ENCODE assay signal across 22 cellular contexts in genomic region chr2:231676243-231676642, GRCh38. TPM values are rescaled to one million over a fixed set of nuclear protein-coding genes. Genes with fewer than 3 reads are reported as not detected.
DNase-seq lines count a peak whose midpoint lies in the region; ATAC-seq and TF ChIP-seq lines count a peak whose summit lies in the region.
"Had no signal": no experiment of that assay in that cellular context is flagged by ENCODE, and none has a peak within 500 bp of the region (broad histone marks: within the 10 kb centered on the region; RNA-seq: fewer than 3 reads in every experiment).

No MANE protein-coding gene starts in this region.

- H3K79me2 ChIP-seq in osteoblast (ENCODE audit: insufficient read depth, low read length) = no peaks in the 10 kb centered on the region

- POLR2A ChIA-PET in IMR-90 (lab: Charles Lee; ENCODE audit: unreplicated experiment) = no interaction called here

- H4K91ac ChIP-seq in IMR-90 (ENCODE audit: insufficient read depth, low read depth, low read length) = no peak overlapping the region

- H3K27me3 ChIP-seq in IMR-90 (ENCODE audit: control insufficient read depth, insufficient read depth, low read length) (no peaks in the 10 kb centered on the region), WERI-Rb-1 (ENCODE audit: insufficient read depth, low read depth, severe bottlenecking) (no peaks in the 10 kb centered on the region), osteoblast (ENCODE audit: insufficient read depth, low read length) (no peaks in the 10 kb centered on the region), brain microvascular endothelial cell (replicated peaks) (no peaks in the 10 kb centered on the region)
- H3K27me3 ChIP-seq in effector memory CD4-positive, alpha-beta T cell (replicated peaks; ENCODE audit: control insufficient read depth, insufficient read depth, low read length, poor library complexity, severe bottlenecking) = peaks cover 4% of the 10 kb centered on the region
- H3K27me3 ChIP-seq: SJSA1 had no signal

- intact Hi-C loops in IMR-90 (cut with micrococcal nuclease) = loop anchor here (10.0 kb wide), 1 partner anchor 109 kb away; the partner anchor contains the start of genes COPS7B and PDE6D

- H4K20me1 ChIP-seq in IMR-90 (ENCODE audit: insufficient read depth, low read length) (no peaks in the 10 kb centered on the region), osteoblast (ENCODE audit: insufficient read depth, low read length) (no peaks in the 10 kb centered on the region)

- WGBS in IMR-90 (ENCODE audit: extremely low coverage in 2 of 2, insufficient read length in 1 of 2), 2 experiments = 100% methylated on average over 1 of the region's 6 CpGs; no CpG with 5 or more reads in 1 of the 2 experiments

- no TSS peak for BruUV-seq in IMR-90 (replicated peaks; lab: Mats Ljungman, UMichigan)

- H2AK9ac ChIP-seq in IMR-90 (replicated peaks; ENCODE audit: low read depth, low read length, poor library complexity) = peak overlapping the region; percentile 82

- no peak overlapping the region for H4K8ac ChIP-seq in IMR-90 (ENCODE audit: low read depth in 2 of 2, low read length in 2 of 2)

- H3K4ac ChIP-seq in IMR-90 (ENCODE audit: low read depth, low read length) = peak overlapping the region; percentile 55; the same call in 1 of the 2 replicates

- H2BK15ac ChIP-seq in IMR-90 (ENCODE audit: low read depth, low read length) = 0 out of 3 replicates have a peak overlapping the region, but pooled peaks have one; percentile 31

- TF ChIP-seq CTCF in IMR-90 (conservative IDR thresholded peaks at IDR 0.05; ENCODE audit: low read depth, low read length) = no peak
- no peak for TF ChIP-seq CTCF in WERI-Rb-1 (IDR thresholded peaks at IDR 0.05; ENCODE audit: low read depth, low read length)
- TF ChIP-seq CTCF in osteoblast (IDR thresholded peaks at IDR 0.05; ENCODE audit: extremely low read depth, low read depth, low read length) = no peak
- no peak for TF ChIP-seq CTCF in brain microvascular endothelial cell (IDR thresholded peaks at IDR 0.05; ENCODE audit: low read depth, low read length, missing control alignments)

- dilution Hi-C loops in IMR-90 (cut with HindIII; ENCODE audit: low sequenced_read_pairs, unreplicated experiment) = no loop called here

- H3K9me3 ChIP-seq in IMR-90 (ENCODE audit: control insufficient read depth, insufficient read depth, low read length) = no peaks in the 10 kb centered on the region
- no peaks in the 10 kb centered on the region for H3K9me3 ChIP-seq in WERI-Rb-1 (ENCODE audit: severe bottlenecking)
- H3K9me3 ChIP-seq in osteoblast (ENCODE audit: low read depth, low read length) = no peaks in the 10 kb centered on the region
- no peaks in the 10 kb centered on the region for H3K9me3 ChIP-seq in effector memory CD4-positive, alpha-beta T cell (ENCODE audit: control insufficient read depth, low read length)
- H3K9me3 ChIP-seq: HAP-1, SJSA1 had no signal

- in situ Hi-C loops in IMR-90 (cut with MboI; ENCODE audit: low sequenced_read_pairs) (loop anchor here (5.0 kb wide), 1 partner anchor 36 kb away; no protein-coding TSS in a partner anchor), brain microvascular endothelial cell (cut with HindIII; ENCODE audit: low pct_ligation_motif_present, low sequenced_read_pairs) (no loop called here)

- no peak overlapping the region for H3K18ac ChIP-seq in IMR-90 (ENCODE audit: low read depth, low read length)

- peaks cover 3% of the 10 kb centered on the region; the same call in 1 of the 2 replicates for H3K9me1 ChIP-seq in IMR-90 (ENCODE audit: insufficient read depth, low read length)

- TF ChIP-seq POLR2A in IMR-90 (IDR thresholded peaks at IDR 0.05; ENCODE audit: low read depth, low read length) = no peak

- H3K14ac ChIP-seq in IMR-90 (replicated peaks; ENCODE audit: low read depth, low read length) = no peak overlapping the region

- no peak overlapping the region for H2BK5ac ChIP-seq in IMR-90 (ENCODE audit: low read depth, low read length, poor library complexity, severe bottlenecking)

- DNase-seq in NCI-H748 (lab: John Stamatoyannopoulos, UW; ENCODE audit: unreplicated experiment) (peak; percentile 18), NCI-H748 treated with DMSO at 0.1 percent for 48 hours (lab: John Stamatoyannopoulos, UW) (no peak), IMR-90 (no peak), WERI-Rb-1 (peak; percentile 50), osteoblast (ENCODE audit: insufficient read length, low spot score, missing footprints) (peak; percentile 51), HuH-7 (ENCODE audit: low spot score) (no peak), brain microvascular endothelial cell (no peak)
- DNase-seq in effector memory CD4-positive, alpha-beta T cell = no peak
- DNase-seq: ACHN; activated CD4-positive, alpha-beta T cell treated with anti-CD3 and anti-CD28 coated beads for 4 hours; activated gamma-delta T cell; amniotic stem cell; CD8-positive, alpha-beta memory T cell; effector CD4-positive, alpha-beta T cell; NCI-H1436; NCI-H446; nucleus accumbens; OCI-M1; T1000 had no signal

- no peak overlapping the region for H2BK120ac ChIP-seq in IMR-90 (ENCODE audit: low read depth, low read length)

- no peak overlapping the region for H3K9ac ChIP-seq in IMR-90 (ENCODE audit: low read depth, low read length)

- H3K4me1 ChIP-seq in IMR-90 (ENCODE audit: control insufficient read depth, insufficient read depth, low read length) = peaks cover 18% of the 10 kb centered on the region
- peaks cover 11% of the 10 kb centered on the region for H3K4me1 ChIP-seq in osteoblast (ENCODE audit: insufficient read depth, low read length)
- no peaks in the 10 kb centered on the region for H3K4me1 ChIP-seq in effector memory CD4-positive, alpha-beta T cell (ENCODE audit: control insufficient read depth, insufficient read depth, low read length, poor library complexity, severe bottlenecking)

- CTCF ChIA-PET in IMR-90 (lab: Yijun Ruan, JAX) = interaction anchor here (0.6 to 4.4 kb wide), 4 partner anchors 9 to 64 kb away, joined by 3 to 57 read pairs (median 6); no protein-coding TSS in a partner anchor

- no peak overlapping the region for H3K56ac ChIP-seq in IMR-90 (ENCODE audit: extremely low read depth, insufficient read depth, low read length)

- H3K4me2 ChIP-seq in IMR-90 (ENCODE audit: low read depth, low read length) (no peak overlapping the region), osteoblast (ENCODE audit: insufficient read depth, low read length) (no peak overlapping the region)

- H3K36me3 ChIP-seq in IMR-90 (ENCODE audit: control insufficient read depth, insufficient read depth, low read length) (no peaks in the 10 kb centered on the region), WERI-Rb-1 (no peaks in the 10 kb centered on the region), osteoblast (ENCODE audit: insufficient read depth, low read length) (no peaks in the 10 kb centered on the region), brain microvascular endothelial cell (replicated peaks) (no peaks in the 10 kb centered on the region)
- H3K36me3 ChIP-seq in effector memory CD4-positive, alpha-beta T cell (ENCODE audit: control insufficient read depth, insufficient read depth, low read length) = no peaks in the 10 kb centered on the region
- H3K36me3 ChIP-seq: HAP-1, SJSA1 had no signal

- H3K79me1 ChIP-seq in IMR-90 (ENCODE audit: low read depth in 1 of 2, low read length in 2 of 2) = peaks cover 0 to 8% of the 10 kb centered on the region in 2 experiments; a peak in 3 of 4 replicates

- H2AFZ ChIP-seq in IMR-90 (replicated peaks; ENCODE audit: low read length, poor library complexity) (peak overlapping the region; percentile 75), osteoblast (ENCODE audit: low read length) (no peak overlapping the region)

- no peak overlapping the region for H3K23ac ChIP-seq in IMR-90 (ENCODE audit: low read depth, low read length)

- H4K5ac ChIP-seq in IMR-90 (ENCODE audit: low read depth, low read length) = no peak overlapping the region

- no peak overlapping the region for H3K27ac ChIP-seq in IMR-90 (ENCODE audit: insufficient read depth, low read length)
- peak overlapping the region; percentile 72 for H3K27ac ChIP-seq in WERI-Rb-1
- no peak overlapping the region for H3K27ac ChIP-seq in osteoblast (ENCODE audit: low read depth, low read length)
- no peak overlapping the region for H3K27ac ChIP-seq in effector memory CD4-positive, alpha-beta T cell (ENCODE audit: insufficient read depth, low read length, poor library complexity, severe bottlenecking)
- no peak overlapping the region for H3K27ac ChIP-seq in brain microvascular endothelial cell
- H3K27ac ChIP-seq: SJSA1 had no signal

- peak overlapping the region; percentile 54; the same call in 1 of the 2 replicates for H2AK5ac ChIP-seq in IMR-90 (ENCODE audit: low read depth, low read length)

- H3K4me3 ChIP-seq in IMR-90 (ENCODE audit: insufficient read depth, low read depth, low read length) (no peak overlapping the region), WERI-Rb-1 (ENCODE audit: low read depth, low read length) (no peak overlapping the region), osteoblast (ENCODE audit: insufficient read depth, low read length) (no peak overlapping the region), brain microvascular endothelial cell (ENCODE audit: low read depth, low read length) (no peak overlapping the region)
- H3K4me3 ChIP-seq in effector memory CD4-positive, alpha-beta T cell (ENCODE audit: insufficient read depth, low read depth, low read length, poor library complexity, severe bottlenecking) = no peak overlapping the region
- H3K4me3 ChIP-seq: HAP-1, SJSA1 had no signal

- H2BK20ac ChIP-seq in IMR-90 (ENCODE audit: low read depth, low read length) = no peak overlapping the region; the same call in 1 of the 2 replicates

- no peak for TF ChIP-seq RAD21 in IMR-90 (IDR thresholded peaks at IDR 0.05; ENCODE audit: low read length)

- no peak for ATAC-seq in IMR-90 (ENCODE audit: low read depth)
- ATAC-seq: left lobe of liver had no signal

TF ChIP-seq in IMR-90, 13 proteins besides CTCF, POLR2A, EP300 and RAD21:
- TF ChIP-seq MAFK (IDR thresholded peaks at IDR 0.05; ENCODE audit: low read depth, low read length) (no peak), NFE2L2 (IDR thresholded peaks at IDR 0.05; ENCODE audit: low read depth, low read length) (no peak), MAZ (IDR thresholded peaks at IDR 0.05; ENCODE audit: borderline replicate concordance, low read depth, low read length) (no peak)

RNA-seq across cellular contexts. Expression of gene PTMA, which starts 32.1 kb away (rescaled TPM):
- total RNA-seq in IMR-90 (2012; rRNA removed) = 380 and 776 TPM in 2 replicates
- 647 and 742 TPM in 2 replicates for polyA plus RNA-seq in IMR-90 (2012; rRNA removed)
- polyA plus RNA-seq in IMR-90 (2012; cell fraction: cytosol; rRNA removed) = 585 and 1,669 TPM in 2 replicates
- polyA plus RNA-seq in IMR-90 (2012; cell fraction: nucleus; rRNA removed; ENCODE audit: low replicate concordance) = 208 and 388 TPM in 2 replicates
- total RNA-seq in osteoblast = 459 and 545 TPM in 2 replicates

Comparison
In these comparisons a context has a peak if more than half of its experiments do, and no peak if none do; other contexts are left out.
1. DNase-seq: peak in NCI-H748 (single experiment), WERI-Rb-1 (single experiment) and osteoblast (single experiment); none in NCI-H748 treated with DMSO at 0.1 percent for 48 hours (single experiment), IMR-90 (single experiment), HuH-7 (single experiment), effector memory CD4-positive, alpha-beta T cell (0 of 3) and brain microvascular endothelial cell (single experiment).